ENCODE assay signal across 12 cellular contexts in genomic region chr18:75216212-75216925, GRCh38. TPM values are rescaled to one million over a fixed set of nuclear protein-coding genes. Genes with fewer than 3 reads are reported as not detected.
DNase-seq lines count a peak whose midpoint lies in the region; ATAC-seq and TF ChIP-seq lines count a peak whose summit lies in the region.
"Had no signal": no experiment of that assay in that cellular context is flagged by ENCODE, and none has a peak within 500 bp of the region (broad histone marks: within the 10 kb centered on the region; RNA-seq: fewer than 3 reads in every experiment).

No MANE protein-coding gene starts in this region.

- peaks cover 37% of the 10 kb centered on the region for H3K4me1 Mint-ChIP-seq in activated T-helper 2 cell treated with anti-CD3 and anti-CD28 coated beads, Interferon-gamma antibody, Interleukin-2, Interleukin-4, amounts not matched to agents 10 μg/mL and 5 μg/mL and 100 μg/mL, durations not matched to agents 14 hours and 24 hours and 36 hours (ENCODE audit: low read depth)

- H3K4me1 ChIP-seq in lower lobe of right lung, result peaks cover 58% of the 10 kb centered on the region
- H3K4me1 ChIP-seq in vagina, result peaks cover 86% of the 10 kb centered on the region

- peak in 4 of 6 experiments; percentile 14 to 72 (median 61) for DNase-seq in stimulated activated naive CD4-positive, alpha-beta T cell (lab: John Stamatoyannopoulos, UW)
- DNase-seq in stimulated activated naive CD4-positive, alpha-beta T cell treated with Interleukin-2 at 50 U/mL for 16 hours (lab: John Stamatoyannopoulos, UW), result no peak
- DNase-seq in activated T-helper 2 cell treated with anti-CD3 and anti-CD28 coated beads, Interferon-gamma antibody, Interleukin-2, Interleukin-4, amounts not matched to agents 10 μg/mL and 5 μg/mL and 100 μg/mL, durations not matched to agents 14 hours and 24 hours and 36 hours (ENCODE audit: low spot score), result no peak
- DNase-seq in lower lobe of right lung, result no peak
- DNase-seq in vagina (ENCODE audit: extremely low spot score in 2 of 2), result peak in 1 of 2 donors; percentile 83
- no peak for DNase-seq in retina
- DNase-seq in T-helper 9 cell, result no peak
- DNase-seq: activated CD8-positive, alpha-beta memory T cell treated with anti-CD3 and anti-CD28 coated beads, Interleukin-2, amount 50 U/mL, for 48 hours; midbrain; NCI-H1105 treated with DMSO at 0.1 percent for 48 hours; SHP77 treated with DMSO at 0.1 percent for 48 hours had no signal

- no peaks in the 10 kb centered on the region for H3K9me3 Mint-ChIP-seq in activated T-helper 2 cell treated with anti-CD3 and anti-CD28 coated beads, Interferon-gamma antibody, Interleukin-2, Interleukin-4, amounts not matched to agents 10 μg/mL and 5 μg/mL and 100 μg/mL, durations not matched to agents 14 hours and 24 hours and 36 hours

- ATAC-seq in lower lobe of right lung (peak in 1 of 2 donors; percentile 29), GM18868 (IDR thresholded peaks at IDR 0.05; ENCODE audit: unreplicated experiment) (no peak)

- H3K36me3 Mint-ChIP-seq in activated T-helper 2 cell treated with anti-CD3 and anti-CD28 coated beads, Interferon-gamma antibody, Interleukin-2, Interleukin-4, amounts not matched to agents 10 μg/mL and 5 μg/mL and 100 μg/mL, durations not matched to agents 14 hours and 24 hours and 36 hours (ENCODE audit: low read depth), result peaks cover 9% of the 10 kb centered on the region

- no peak for TF ChIP-seq POLR2A in vagina (IDR thresholded peaks at IDR 0.05)

- H3K9me3 ChIP-seq in lower lobe of right lung (no peaks in the 10 kb centered on the region), vagina (no peaks in the 10 kb centered on the region)

- H3K4me3 ChIP-seq in lower lobe of right lung (no peak overlapping the region), vagina (no peak overlapping the region)

- H3K36me3 ChIP-seq in lower lobe of right lung (no peaks in the 10 kb centered on the region), vagina (no peaks in the 10 kb centered on the region)

- intact Hi-C loops in activated T-helper 2 cell treated with anti-CD3 and anti-CD28 coated beads, Interferon-gamma antibody, Interleukin-2, Interleukin-4, amounts not matched to agents 10 μg/mL and 5 μg/mL and 100 μg/mL, durations not matched to agents 14 hours and 24 hours and 36 hours (cut with micrococcal nuclease), result loop anchor here (10.0 kb wide), 2 partner anchors 842 to 1158 kb away; no protein-coding TSS in a partner anchor
- intact Hi-C loops in lower lobe of right lung (cut with DNase I) (no loop called here), vagina (cut with DNase I) (no loop called here)

- H3K27me3 ChIP-seq in lower lobe of right lung (ENCODE audit: low read depth) (no peaks in the 10 kb centered on the region), vagina (no peaks in the 10 kb centered on the region)

- TF ChIP-seq CTCF in lower lobe of right lung (IDR thresholded peaks at IDR 0.05), result no peak
- no peak for TF ChIP-seq CTCF in vagina (IDR thresholded peaks at IDR 0.05)

- H3K27ac ChIP-seq in lower lobe of right lung (peak overlapping the region; percentile 24), vagina (peak overlapping the region; percentile 21)

- H3K27ac Mint-ChIP-seq in activated T-helper 2 cell treated with anti-CD3 and anti-CD28 coated beads, Interferon-gamma antibody, Interleukin-2, Interleukin-4, amounts not matched to agents 10 μg/mL and 5 μg/mL and 100 μg/mL, durations not matched to agents 14 hours and 24 hours and 36 hours, result peak overlapping the region; percentile 47

- H3K4me3 Mint-ChIP-seq in activated T-helper 2 cell treated with anti-CD3 and anti-CD28 coated beads, Interferon-gamma antibody, Interleukin-2, Interleukin-4, amounts not matched to agents 10 μg/mL and 5 μg/mL and 100 μg/mL, durations not matched to agents 14 hours and 24 hours and 36 hours (ENCODE audit: low read depth), result no peak overlapping the region

- no peaks in the 10 kb centered on the region for H3K27me3 Mint-ChIP-seq in activated T-helper 2 cell treated with anti-CD3 and anti-CD28 coated beads, Interferon-gamma antibody, Interleukin-2, Interleukin-4, amounts not matched to agents 10 μg/mL and 5 μg/mL and 100 μg/mL, durations not matched to agents 14 hours and 24 hours and 36 hours (ENCODE audit: low read depth)

RNA-seq across cellular contexts. Expression of gene TSHZ1, which starts 5.8 kb away (rescaled TPM):
- 11.5 and 12.0 TPM in 2 replicates for total RNA-seq in activated T-helper 2 cell treated with anti-CD3 and anti-CD28 coated beads, Interferon-gamma antibody, Interleukin-2, Interleukin-4, amounts not matched to agents 10 μg/mL and 5 μg/mL and 100 μg/mL, durations not matched to agents 14 hours and 24 hours and 36 hours
- total RNA-seq in lower lobe of right lung, result 17.0 TPM
- 23.3 TPM for total RNA-seq in vagina

RNA-seq across cellular contexts. Expression of gene PTGR3, which starts 7.4 kb away (rescaled TPM):
- total RNA-seq in activated T-helper 2 cell treated with anti-CD3 and anti-CD28 coated beads, Interferon-gamma antibody, Interleukin-2, Interleukin-4, amounts not matched to agents 10 μg/mL and 5 μg/mL and 100 μg/mL, durations not matched to agents 14 hours and 24 hours and 36 hours, result 26.0 and 28.6 TPM in 2 replicates
- total RNA-seq in lower lobe of right lung (37.3 TPM), vagina (16.0 TPM)

Comparison
In these comparisons a context has a peak if more than half of its experiments do, and no peak if none do; other contexts are left out.
1. DNase-seq: peak in stimulated activated naive CD4-positive, alpha-beta T cell (4 of 6); none in stimulated activated naive CD4-positive, alpha-beta T cell treated with Interleukin-2 at 50 U/mL for 16 hours (single experiment), activated T-helper 2 cell treated with anti-CD3 and anti-CD28 coated beads, Interferon-gamma antibody, Interleukin-2, Interleukin-4, amounts not matched to agents 10 μg/mL and 5 μg/mL and 100 μg/mL, durations not matched to agents 14 hours and 24 hours and 36 hours (single experiment), lower lobe of right lung (single experiment), retina (single experiment) and T-helper 9 cell (single experiment).